In genomic region chr9:107307331-107307730, GRCh38 we compare ENCODE assay signal across 19 cellular contexts. TPM values are rescaled to one million over a fixed set of nuclear protein-coding genes. Genes with fewer than 3 reads are reported as not detected.
DNase-seq lines count a peak whose midpoint lies in the region; ATAC-seq, FAIRE-seq and TF ChIP-seq lines count a peak whose summit lies in the region.
"Had no signal": no experiment of that assay in that cellular context is flagged by ENCODE, and none has a peak within 500 bp of the region (broad histone marks: within the 10 kb centered on the region; RNA-seq: fewer than 3 reads in every experiment).

No MANE protein-coding gene starts in this region.

- no peaks in the 10 kb centered on the region for H3K9me3 Mint-ChIP-seq in activated CD8-positive, alpha-beta T cell treated with anti-CD3 and anti-CD28 coated beads for 36 hours
- H3K9me3 Mint-ChIP-seq in activated CD8-positive, alpha-beta T cell treated with anti-CD3 and anti-CD28 coated beads, Interleukin-2, amount 10 ng/mL, durations not matched to agents 7 days and 5 days (ENCODE audit: insufficient read depth), result no peaks in the 10 kb centered on the region

- dilution Hi-C loops in IMR-90 (cut with HindIII; ENCODE audit: low sequenced_read_pairs, unreplicated experiment), result no loop called here

- H3K56ac ChIP-seq in IMR-90 (ENCODE audit: extremely low read depth, insufficient read depth, low read length), result no peak overlapping the region

- TF ChIP-seq EP300 in SK-N-SH (IDR thresholded peaks at IDR 0.05; ENCODE audit: borderline replicate concordance in 1 of 2, low read depth in 1 of 2, low read length in 1 of 2), result no peak

- no peak overlapping the region for H2BK15ac ChIP-seq in IMR-90 (ENCODE audit: low read depth, low read length)

- H3K4me3 ChIP-seq in IMR-90 (ENCODE audit: insufficient read depth, low read depth, low read length) (no peak overlapping the region), hepatocyte (no peak overlapping the region), trophoblast cell (ENCODE audit: low read depth, low read length) (no peak overlapping the region), SK-N-SH (ENCODE audit: low read depth in 2 of 2, low read length in 1 of 2) (no peak overlapping the region)
- H3K4me3 ChIP-seq: GM12878 had no signal

- H3K27me3 ChIP-seq in IMR-90 (ENCODE audit: control insufficient read depth, insufficient read depth, low read length) (no peaks in the 10 kb centered on the region), hepatocyte (no peaks in the 10 kb centered on the region), trophoblast cell (ENCODE audit: insufficient read depth, low read length) (no peaks in the 10 kb centered on the region), SK-N-SH (ENCODE audit: insufficient read depth) (no peaks in the 10 kb centered on the region)
- H3K27me3 ChIP-seq: BE2C had no signal

- peaks cover 98% of the 10 kb centered on the region for H3K79me2 ChIP-seq in hepatocyte
- peaks cover 7% of the 10 kb centered on the region for H3K79me2 ChIP-seq in trophoblast cell (ENCODE audit: control insufficient read depth, insufficient read depth, low read length, poor library complexity)
- peaks cover 98% of the 10 kb centered on the region for H3K79me2 ChIP-seq in SK-N-SH (ENCODE audit: insufficient read depth)

- peaks cover 16% of the 10 kb centered on the region for H3F3A ChIP-seq in SK-N-SH (replicated peaks; ENCODE audit: insufficient read depth)

- TF ChIP-seq POLR2A in IMR-90 (IDR thresholded peaks at IDR 0.05; ENCODE audit: low read depth, low read length), result no peak
- TF ChIP-seq POLR2A in GM12891 (IDR thresholded peaks at IDR 0.05; ENCODE audit: low read depth, low read length), result no peak

- H3K9me2 ChIP-seq in hepatocyte (replicated peaks; ENCODE audit: insufficient read depth) (no peaks in the 10 kb centered on the region), SK-N-SH (no peaks in the 10 kb centered on the region)

- no peak overlapping the region for H2AFZ ChIP-seq in IMR-90 (replicated peaks; ENCODE audit: low read length, poor library complexity)
- no peak overlapping the region for H2AFZ ChIP-seq in hepatocyte
- no peak overlapping the region for H2AFZ ChIP-seq in trophoblast cell (ENCODE audit: insufficient read depth, low read length, poor library complexity)
- H2AFZ ChIP-seq in SK-N-SH (ENCODE audit: low read depth), result no peak overlapping the region

- no peak overlapping the region for H3K18ac ChIP-seq in IMR-90 (ENCODE audit: low read depth, low read length)
- no peak overlapping the region for H3K18ac ChIP-seq in trophoblast cell (ENCODE audit: low read length)

- intact Hi-C loops in activated CD8-positive, alpha-beta T cell treated with anti-CD3 and anti-CD28 coated beads for 36 hours (cut with micrococcal nuclease), result no loop called here
- intact Hi-C loops in IMR-90 (cut with micrococcal nuclease), result no loop called here

- H3K27ac ChIP-seq in IMR-90 (ENCODE audit: insufficient read depth, low read length), result no peak overlapping the region
- H3K27ac ChIP-seq in hepatocyte, result peak overlapping the region; percentile 64
- H3K27ac ChIP-seq in trophoblast cell (ENCODE audit: low read depth, low read length), result no peak overlapping the region
- H3K27ac ChIP-seq in SK-N-SH (ENCODE audit: low read depth in 2 of 2, low read length in 1 of 2), result no peak overlapping the region
- H3K27ac ChIP-seq: HL-60 had no signal

- no peak overlapping the region for H3K14ac ChIP-seq in IMR-90 (replicated peaks; ENCODE audit: low read depth, low read length)
- H3K14ac ChIP-seq in trophoblast cell (ENCODE audit: low read length), result no peak overlapping the region

- no peak overlapping the region for H4K12ac ChIP-seq in trophoblast cell (ENCODE audit: low read depth, low read length)

- no peak overlapping the region for H2BK5ac ChIP-seq in IMR-90 (ENCODE audit: low read depth, low read length, poor library complexity, severe bottlenecking)
- H2BK5ac ChIP-seq in trophoblast cell (ENCODE audit: low read depth, low read length, poor library complexity), result no peak overlapping the region

- no peak for DNase-seq in activated CD8-positive, alpha-beta T cell treated with anti-CD3 and anti-CD28 coated beads for 36 hours
- no peak for DNase-seq in activated CD8-positive, alpha-beta T cell treated with anti-CD3 and anti-CD28 coated beads, Interleukin-2, amount 10 ng/mL, durations not matched to agents 7 days and 5 days
- DNase-seq in IMR-90 (peak; percentile 31), hepatocyte (ENCODE audit: low spot score) (no peak), trophoblast cell (no peak), GM12891 (ENCODE audit: insufficient read length, low spot score) (no peak), NCI-H2107 treated with DMSO at 0.1 percent for 48 hours (lab: John Stamatoyannopoulos, UW; ENCODE audit: unreplicated experiment) (no peak), SK-N-SH (no peak)
- DNase-seq: 8988T, BE2C, GDM1, NCI-H1417, NCI-H187 treated with DMSO at 0.1 percent for 48 hours, NCI-H526 treated with DMSO at 0.1 percent for 48 hours, Right ventricle myocardium superior had no signal

- in situ Hi-C loops in IMR-90 (cut with MboI; ENCODE audit: low sequenced_read_pairs), result no loop called here

- H3K23ac ChIP-seq in IMR-90 (ENCODE audit: low read depth, low read length) (peak overlapping the region; percentile 54; the same call in 1 of the 2 replicates), trophoblast cell (ENCODE audit: low read length) (no peak overlapping the region)

- H4K8ac ChIP-seq in IMR-90 (ENCODE audit: low read depth in 2 of 2, low read length in 2 of 2), result no peak overlapping the region
- H4K8ac ChIP-seq in trophoblast cell (ENCODE audit: low read depth, low read length), result no peak overlapping the region

- peaks cover 49% of the 10 kb centered on the region for H3K36me3 Mint-ChIP-seq in activated CD8-positive, alpha-beta T cell treated with anti-CD3 and anti-CD28 coated beads for 36 hours (ENCODE audit: low read depth)
- H3K36me3 Mint-ChIP-seq in activated CD8-positive, alpha-beta T cell treated with anti-CD3 and anti-CD28 coated beads, Interleukin-2, amount 10 ng/mL, durations not matched to agents 7 days and 5 days (ENCODE audit: low read depth), result peaks cover 58% of the 10 kb centered on the region

- no peak overlapping the region for H4K5ac ChIP-seq in IMR-90 (ENCODE audit: low read depth, low read length)

- no peak overlapping the region for H3K9ac ChIP-seq in IMR-90 (ENCODE audit: low read depth, low read length)
- H3K9ac ChIP-seq in trophoblast cell (ENCODE audit: low read length), result no peak overlapping the region
- H3K9ac ChIP-seq in SK-N-SH, result no peak overlapping the region

- no CpG with 5 or more reads among the region's 1 CpG for WGBS in IMR-90 (ENCODE audit: extremely low coverage in 2 of 2, insufficient read length in 1 of 2), 2 experiments
- 85% methylated on average over 1 of the region's 1 CpG for WGBS in hepatocyte (ENCODE audit: low lambda C conversion rate, missing lambda C conversion rate)
- no CpG with 5 or more reads among the region's 1 CpG for WGBS in trophoblast cell (ENCODE audit: extremely low coverage, insufficient coverage, insufficient read length)
- WGBS in SK-N-SH (ENCODE audit: low lambda C conversion rate), result 94% methylated on average over 1 of the region's 1 CpG

- CTCF ChIA-PET in activated CD8-positive, alpha-beta T cell treated with anti-CD3 and anti-CD28 coated beads for 36 hours (lab: Charles Lee), result interaction anchor here (0.7 to 1.8 kb wide), 2 partner anchors 34 to 160 kb away, joined by 3 to 4 read pairs; no protein-coding TSS in a partner anchor
- CTCF ChIA-PET in activated CD8-positive, alpha-beta T cell treated with anti-CD3 and anti-CD28 coated beads, Interleukin-2, amount 10 ng/mL, durations not matched to agents 7 days and 5 days (lab: Charles Lee), result interaction anchor here (1.0 kb wide), 1 partner anchor 34 kb away, joined by 4 read pairs; no protein-coding TSS in a partner anchor
- CTCF ChIA-PET in IMR-90 (lab: Yijun Ruan, JAX) (interaction anchor here (0.6 to 1.0 kb wide), 2 partner anchors 37 to 166 kb away, joined by 5 to 10 read pairs; no protein-coding TSS in a partner anchor), SK-N-SH (lab: Yijun Ruan, JAX) (interaction anchor here (0.6 to 1.4 kb wide), 2 partner anchors 34 to 1341 kb away, joined by 3 to 4 read pairs; no protein-coding TSS in a partner anchor)

- no peak for TF ChIP-seq CTCF in activated CD8-positive, alpha-beta T cell treated with anti-CD3 and anti-CD28 coated beads for 36 hours (IDR thresholded peaks at IDR 0.05)
- TF ChIP-seq CTCF in IMR-90 (conservative IDR thresholded peaks at IDR 0.05; ENCODE audit: low read depth, low read length), result no peak
- TF ChIP-seq CTCF in hepatocyte (IDR thresholded peaks at IDR 0.05; ENCODE audit: poor library complexity), result no peak
- no peak for TF ChIP-seq CTCF in SK-N-SH (IDR thresholded peaks at IDR 0.05)

- H2AK5ac ChIP-seq in IMR-90 (ENCODE audit: low read depth, low read length), result no peak overlapping the region
- H2AK5ac ChIP-seq in trophoblast cell (ENCODE audit: low read length), result no peak overlapping the region

- H3K36me3 ChIP-seq in IMR-90 (ENCODE audit: control insufficient read depth, insufficient read depth, low read length) (peaks cover 29% of the 10 kb centered on the region), hepatocyte (replicated peaks; ENCODE audit: insufficient read depth, low read depth) (no peaks in the 10 kb centered on the region), trophoblast cell (ENCODE audit: control insufficient read depth in 1 of 2, insufficient read depth in 2 of 2, low read length in 2 of 2) (peaks cover 17 to 27% of the 10 kb centered on the region in 2 experiments), SK-N-SH (replicated peaks in 1 of 2; ENCODE audit: control insufficient read depth in 1 of 2, insufficient read depth in 2 of 2, low read length in 1 of 2) (peaks cover 72 to 73% of the 10 kb centered on the region in 2 experiments)

- H3K4ac ChIP-seq in IMR-90 (ENCODE audit: low read depth, low read length), result no peak overlapping the region
- peak overlapping the region; percentile 89 for H3K4ac ChIP-seq in trophoblast cell (ENCODE audit: low read depth, low read length)

- H3K4me1 ChIP-seq in IMR-90 (ENCODE audit: control insufficient read depth, insufficient read depth, low read length) (peaks cover 2% of the 10 kb centered on the region), hepatocyte (ENCODE audit: insufficient read depth) (peaks cover 17% of the 10 kb centered on the region), trophoblast cell (ENCODE audit: control insufficient read depth in 1 of 2, insufficient read depth in 2 of 2, low read length in 2 of 2) (peaks cover 0 to 1% of the 10 kb centered on the region in 2 experiments), SK-N-SH (ENCODE audit: control insufficient read depth in 1 of 2, insufficient read depth in 2 of 2, low read depth in 1 of 2, low read length in 1 of 2) (no peaks in the 10 kb centered on the region; a peak in 1 of 4 replicates)
- H3K4me1 ChIP-seq: BE2C had no signal

- H2BK120ac ChIP-seq in IMR-90 (ENCODE audit: low read depth, low read length), result no peak overlapping the region
- no peak overlapping the region for H2BK120ac ChIP-seq in trophoblast cell (ENCODE audit: insufficient read depth, low read length, poor library complexity)

- H3K9me3 ChIP-seq in IMR-90 (ENCODE audit: control insufficient read depth, insufficient read depth, low read length) (no peaks in the 10 kb centered on the region), hepatocyte (ENCODE audit: low read depth) (no peaks in the 10 kb centered on the region), trophoblast cell (ENCODE audit: insufficient read depth, low read depth, low read length) (no peaks in the 10 kb centered on the region), SK-N-SH (no peaks in the 10 kb centered on the region)
- H3K9me3 ChIP-seq: BE2C had no signal

- POLR2A ChIA-PET in activated CD8-positive, alpha-beta T cell treated with anti-CD3 and anti-CD28 coated beads for 36 hours (lab: Charles Lee), result interaction anchor here (1.4 kb wide), 1 partner anchor 24 kb away, joined by 4 read pairs; the partner anchor contains the start of gene RAD23B
- POLR2A ChIA-PET in activated CD8-positive, alpha-beta T cell treated with anti-CD3 and anti-CD28 coated beads, Interleukin-2, amount 10 ng/mL, durations not matched to agents 7 days and 5 days (lab: Charles Lee), result interaction anchor here (2.7 kb wide), 1 partner anchor 24 kb away, joined by 6 read pairs; the partner anchor contains the start of gene RAD23B
- POLR2A ChIA-PET in IMR-90 (lab: Charles Lee; ENCODE audit: unreplicated experiment), result no interaction called here
- POLR2A ChIA-PET in SK-N-SH (lab: Yijun Ruan, JAX), result no interaction called here

- TF ChIP-seq RAD21 in IMR-90 (IDR thresholded peaks at IDR 0.05; ENCODE audit: low read length) (no peak), SK-N-SH (IDR thresholded peaks at IDR 0.05; ENCODE audit: low read length) (no peak)

- H4K91ac ChIP-seq in IMR-90 (ENCODE audit: insufficient read depth, low read depth, low read length), result no peak overlapping the region
- H4K91ac ChIP-seq in trophoblast cell (ENCODE audit: low read depth, low read length), result no peak overlapping the region

- no peak overlapping the region for H2BK20ac ChIP-seq in IMR-90 (ENCODE audit: low read depth, low read length)

- H3K27ac Mint-ChIP-seq in activated CD8-positive, alpha-beta T cell treated with anti-CD3 and anti-CD28 coated beads for 36 hours, result peak overlapping the region; percentile 11
- no peak overlapping the region for H3K27ac Mint-ChIP-seq in activated CD8-positive, alpha-beta T cell treated with anti-CD3 and anti-CD28 coated beads, Interleukin-2, amount 10 ng/mL, durations not matched to agents 7 days and 5 days

- H3K4me2 ChIP-seq in IMR-90 (ENCODE audit: low read depth, low read length) (no peak overlapping the region), hepatocyte (no peak overlapping the region), trophoblast cell (ENCODE audit: low read length) (no peak overlapping the region), SK-N-SH (no peak overlapping the region)

- peaks cover 45% of the 10 kb centered on the region for H3K4me1 Mint-ChIP-seq in activated CD8-positive, alpha-beta T cell treated with anti-CD3 and anti-CD28 coated beads for 36 hours (ENCODE audit: low read depth)
- H3K4me1 Mint-ChIP-seq in activated CD8-positive, alpha-beta T cell treated with anti-CD3 and anti-CD28 coated beads, Interleukin-2, amount 10 ng/mL, durations not matched to agents 7 days and 5 days (ENCODE audit: low read depth), result peaks cover 40% of the 10 kb centered on the region

- no peak for ATAC-seq in activated CD8-positive, alpha-beta T cell treated with anti-CD3 and anti-CD28 coated beads for 36 hours
- no peak for ATAC-seq in activated CD8-positive, alpha-beta T cell treated with anti-CD3 and anti-CD28 coated beads, Interleukin-2, amount 10 ng/mL, durations not matched to agents 7 days and 5 days
- peak; percentile 48; the same call in 1 of the 2 replicates for ATAC-seq in IMR-90 (ENCODE audit: low read depth)
- ATAC-seq: GM12878 had no signal

- H2AK9ac ChIP-seq in IMR-90 (replicated peaks; ENCODE audit: low read depth, low read length, poor library complexity), result no peak overlapping the region

- no peaks in the 10 kb centered on the region for H3K27me3 Mint-ChIP-seq in activated CD8-positive, alpha-beta T cell treated with anti-CD3 and anti-CD28 coated beads for 36 hours
- H3K27me3 Mint-ChIP-seq in activated CD8-positive, alpha-beta T cell treated with anti-CD3 and anti-CD28 coated beads, Interleukin-2, amount 10 ng/mL, durations not matched to agents 7 days and 5 days (ENCODE audit: low read depth), result no peaks in the 10 kb centered on the region

- H3K9me1 ChIP-seq in IMR-90 (ENCODE audit: insufficient read depth, low read length), result peaks cover 7% of the 10 kb centered on the region; the same call in 1 of the 2 replicates

- no peak for FAIRE-seq in GM12891 (lab: Jason Lieb, UNC)
- FAIRE-seq: GM12878, HTR-8/SVneo, RCC 7860 had no signal

- H3K79me1 ChIP-seq in IMR-90 (ENCODE audit: low read depth in 1 of 2, low read length in 2 of 2) (peaks cover 25 to 48% of the 10 kb centered on the region in 2 experiments), trophoblast cell (ENCODE audit: low read length) (no peaks in the 10 kb centered on the region)

- no TSS peak for BruUV-seq in IMR-90 (replicated peaks; lab: Mats Ljungman, UMichigan)

- H2BK12ac ChIP-seq in trophoblast cell (ENCODE audit: low read length), result no peak overlapping the region

- H3K4me3 Mint-ChIP-seq in activated CD8-positive, alpha-beta T cell treated with anti-CD3 and anti-CD28 coated beads for 36 hours, result no peak overlapping the region
- H3K4me3 Mint-ChIP-seq in activated CD8-positive, alpha-beta T cell treated with anti-CD3 and anti-CD28 coated beads, Interleukin-2, amount 10 ng/mL, durations not matched to agents 7 days and 5 days, result no peak overlapping the region

- H4K20me1 ChIP-seq in IMR-90 (ENCODE audit: insufficient read depth, low read length) (peaks cover 46% of the 10 kb centered on the region), hepatocyte (ENCODE audit: insufficient read depth, poor library complexity, severe bottlenecking) (peaks cover 88% of the 10 kb centered on the region), SK-N-SH (ENCODE audit: insufficient read depth) (peaks cover 74% of the 10 kb centered on the region)

RNA-seq across cellular contexts. Expression of gene RAD23B, which starts 24.3 kb away (rescaled TPM):
- total RNA-seq in activated CD8-positive, alpha-beta T cell treated with anti-CD3 and anti-CD28 coated beads for 36 hours, result 100 to 1,000 TPM; 115 to 117 TPM
- 100 to 1,000 TPM; 104 to 106 TPM for total RNA-seq in activated CD8-positive, alpha-beta T cell treated with anti-CD3 and anti-CD28 coated beads, Interleukin-2, amount 10 ng/mL, durations not matched to agents 7 days and 5 days
- 126 and 127 TPM in 2 replicates for total RNA-seq in IMR-90 (2012; rRNA removed)
- polyA plus RNA-seq in IMR-90 (2012; rRNA removed), result 123 and 148 TPM in 2 replicates
- polyA plus RNA-seq in IMR-90 (2012; cell fraction: cytosol; rRNA removed), result 48.2 and 80.7 TPM in 2 replicates
- polyA plus RNA-seq in IMR-90 (2012; cell fraction: nucleus; rRNA removed; ENCODE audit: low replicate concordance), result 20.9 and 67.7 TPM in 2 replicates
- total RNA-seq in hepatocyte, result 126 and 142 TPM in 2 replicates
- polyA plus RNA-seq in hepatocyte, result 15.9 and 19.4 TPM in 2 replicates
- 272 and 284 TPM in 2 replicates for polyA plus RNA-seq in trophoblast cell (2013)
- polyA plus RNA-seq in GM12891 (2012; ENCODE audit: low read depth, missing spikeins), result 48.3 TPM
- 62.9 and 80.7 TPM in 2 replicates for polyA plus RNA-seq in SK-N-SH (2012; rRNA removed)
- 83.6 and 90.2 TPM in 2 replicates for polyA plus RNA-seq in SK-N-SH (2012; cell fraction: cytosol; rRNA removed)
- 22.5 and 50.3 TPM in 2 replicates for polyA plus RNA-seq in SK-N-SH (2012; cell fraction: nucleus; rRNA removed)

Comparison
In these comparisons a context has a peak if more than half of its experiments do, and no peak if none do; other contexts are left out.
1. POLR2A ChIA-PET loops: an anchor here in activated CD8-positive, alpha-beta T cell treated with anti-CD3 and anti-CD28 coated beads for 36 hours (1.4 kb wide) and activated CD8-positive, alpha-beta T cell treated with anti-CD3 and anti-CD28 coated beads, Interleukin-2, amount 10 ng/mL, durations not matched to agents 7 days and 5 days (2.7 kb wide); none called in IMR-90 and SK-N-SH.